ENCODE assay signal across 1 cellular context in genomic region chr4:35993606-35994005, GRCh38.
TF ChIP-seq lines count a peak whose summit lies in the region.

No MANE protein-coding gene starts in this region.

TF ChIP-seq in GM12878, 131 proteins besides CTCF, POLR2A, EP300 and RAD21 (continued from another document):
- TF ChIP-seq CEBPZ (IDR thresholded peaks at IDR 0.05; ENCODE audit: low read depth, low read length) = no peak
